In the genomic region with DNA sequence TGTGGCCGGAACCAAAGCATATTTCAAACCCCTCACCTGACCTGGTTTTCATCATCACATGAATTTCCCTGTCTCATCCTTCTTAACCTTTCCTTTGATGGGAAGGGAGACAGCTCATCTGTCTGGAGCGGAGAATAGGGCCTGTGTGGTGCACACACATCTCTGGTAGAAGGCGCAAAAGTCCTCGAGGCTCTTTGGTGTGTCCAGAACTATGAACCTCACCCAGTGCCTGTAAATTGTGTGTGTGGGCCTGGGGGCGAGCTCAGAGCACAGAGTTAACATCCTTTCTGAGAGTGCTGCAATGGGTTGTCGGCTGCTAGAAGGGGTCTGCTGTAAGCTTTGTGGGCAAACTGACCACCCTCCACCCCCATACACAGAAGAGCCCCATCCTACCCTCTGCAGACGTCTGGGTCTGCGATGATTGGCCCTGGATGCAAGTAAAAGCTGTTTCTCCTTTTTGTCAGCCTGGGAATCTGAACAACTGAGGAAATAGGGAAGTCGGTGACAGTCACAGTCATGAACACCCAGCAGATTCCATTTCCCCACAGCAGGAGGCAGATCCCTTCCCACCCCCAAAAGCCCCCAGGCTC, we compare ENCODE assay signal across 9 cellular contexts. TPM values are rescaled to one million over a fixed set of nuclear protein-coding genes. Genes with fewer than 3 reads are reported as not detected.
A peak's percentile ranks its signal among the peaks of the same experiment; 100 is the strongest.
DNase-seq lines count a peak whose midpoint lies in the region; ATAC-seq, FAIRE-seq and TF ChIP-seq lines count a peak whose summit lies in the region.
"Had no signal": no experiment of that assay in that cellular context is flagged by ENCODE, and none has a peak within 500 bp of the region (broad histone marks: within the 10 kb centered on the region; RNA-seq: fewer than 3 reads in every experiment).

No MANE protein-coding gene starts in this region.

- H2AFZ ChIP-seq in astrocyte (ENCODE audit: low read depth, low read length), result peak overlapping the region; percentile 87

- intact Hi-C loops in Right ventricle myocardium superior (cut with DNase I) (no loop called here), right cardiac atrium (cut with DNase I) (no loop called here), left lung (cut with DNase I) (no loop called here)

- DNase-seq in Right ventricle myocardium superior, result no peak
- no peak for DNase-seq in right cardiac atrium
- no peak for DNase-seq in astrocyte (ENCODE audit: low read depth)
- DNase-seq in left lung, result no peak
- no peak for DNase-seq in upper lobe of left lung
- DNase-seq in DMS114 treated with DMSO at 0.1 percent for 48 hours (lab: John Stamatoyannopoulos, UW; ENCODE audit: unreplicated experiment), result no peak
- no peak for DNase-seq in NCI-H146 (lab: John Stamatoyannopoulos, UW)

- H4K20me1 ChIP-seq in astrocyte (ENCODE audit: insufficient read depth, low read length), result no peaks in the 10 kb centered on the region

- no peaks in the 10 kb centered on the region for H3K9me3 Mint-ChIP-seq in astrocyte (ENCODE audit: unreplicated experiment)

- no peaks in the 10 kb centered on the region for H3K27me3 Mint-ChIP-seq in astrocyte (ENCODE audit: low read depth, unreplicated experiment)

- TF ChIP-seq EP300 in upper lobe of left lung (IDR thresholded peaks at IDR 0.05), result no peak

- peak overlapping the region; percentile 87 for H3K4me2 ChIP-seq in astrocyte (ENCODE audit: low read length)

- TF ChIP-seq CTCF in astrocyte (IDR thresholded peaks at IDR 0.05; ENCODE audit: insufficient read depth, low read depth, low read length) (no peak), left lung (IDR thresholded peaks at IDR 0.05) (no peak), upper lobe of left lung (IDR thresholded peaks at IDR 0.05) (no peak)

- H3K79me2 ChIP-seq in astrocyte (ENCODE audit: insufficient read depth, low read length), result no peaks in the 10 kb centered on the region

- peak overlapping the region; percentile 87 for H3K4me3 Mint-ChIP-seq in astrocyte (ENCODE audit: unreplicated experiment)

- peaks cover 2% of the 10 kb centered on the region for H3K4me1 ChIP-seq in right cardiac atrium (ENCODE audit: control insufficient read depth, insufficient read depth, low read length)
- peaks cover 48% of the 10 kb centered on the region for H3K4me1 ChIP-seq in astrocyte (ENCODE audit: insufficient read depth, low read length)
- peaks cover 5 to 51% of the 10 kb centered on the region in 2 donors for H3K4me1 ChIP-seq in left lung
- H3K4me1 ChIP-seq in upper lobe of left lung, result peaks cover 12 to 25% (median 16%) of the 10 kb centered on the region in 4 donors

- no peak for TF ChIP-seq POLR2A in upper lobe of left lung (IDR thresholded peaks at IDR 0.05)

- no peaks in the 10 kb centered on the region for H3K36me3 ChIP-seq in astrocyte (ENCODE audit: insufficient read depth, low read length)
- no peaks in the 10 kb centered on the region for H3K36me3 ChIP-seq in left lung
- H3K36me3 ChIP-seq in upper lobe of left lung, result no peaks in the 10 kb centered on the region

- peaks cover 42% of the 10 kb centered on the region for H3K4me1 Mint-ChIP-seq in astrocyte (ENCODE audit: low read depth, unreplicated experiment)

- no peak overlapping the region for H3K4me3 ChIP-seq in right cardiac atrium (ENCODE audit: low read length)
- peak overlapping the region; percentile 59 for H3K4me3 ChIP-seq in astrocyte (ENCODE audit: insufficient read depth, low read depth, low read length)
- H3K4me3 ChIP-seq in left lung, result peak overlapping the region; percentile 49 to 65
- H3K4me3 ChIP-seq in upper lobe of left lung, result peak overlapping the region in 3 of 4 donors; percentile 54 to 59 (median 58)

- peak; percentile 30 for ATAC-seq in Right ventricle myocardium superior (ENCODE audit: poor library complexity)
- no peak for ATAC-seq in right cardiac atrium
- ATAC-seq in left lung, result peak; percentile 13
- ATAC-seq in upper lobe of left lung (ENCODE audit: low FRiP score in 2 of 2), result peak; percentile 16 to 51
- no peak for ATAC-seq in HG02642 (IDR thresholded peaks at IDR 0.05; ENCODE audit: poor library complexity, unreplicated experiment)

- H3K27me3 ChIP-seq in right cardiac atrium (ENCODE audit: control insufficient read depth, insufficient read depth) (no peaks in the 10 kb centered on the region), astrocyte (ENCODE audit: insufficient read depth, low read length) (no peaks in the 10 kb centered on the region), left lung (peaks cover 0 to 32% of the 10 kb centered on the region in 2 donors), upper lobe of left lung (peaks cover 0 to 9% (median 3%) of the 10 kb centered on the region in 4 donors)

- peak overlapping the region; percentile 62 for H3K27ac Mint-ChIP-seq in astrocyte (ENCODE audit: unreplicated experiment)

- H3K36me3 Mint-ChIP-seq in astrocyte (ENCODE audit: low read depth, unreplicated experiment), result no peaks in the 10 kb centered on the region

- FAIRE-seq in astrocyte (lab: Jason Lieb, UNC), result no peak
- FAIRE-seq: islet of Langerhans had no signal

- H3K27ac ChIP-seq in right cardiac atrium (ENCODE audit: low read length) (no peak overlapping the region), astrocyte (ENCODE audit: low read depth, low read length) (no peak overlapping the region), left lung (peak overlapping the region; percentile 39 to 81), upper lobe of left lung (peak overlapping the region; percentile 5 to 82 (median 68))

- H3K9me3 ChIP-seq in right cardiac atrium (ENCODE audit: control insufficient read depth, low read length), result no peaks in the 10 kb centered on the region
- H3K9me3 ChIP-seq in astrocyte (ENCODE audit: insufficient read depth, low read depth, low read length), result no peaks in the 10 kb centered on the region
- H3K9me3 ChIP-seq in left lung, result no peaks in the 10 kb centered on the region
- no peaks in the 10 kb centered on the region for H3K9me3 ChIP-seq in upper lobe of left lung

- WGBS in right cardiac atrium, result 72% methylated on average over 9 of the region's 9 CpGs
- whole genome bisulfite sequencing in upper lobe of left lung, 2 donors, result 71 to 76% methylated on average over 9 of the region's 9 CpGs

- H3K9ac ChIP-seq in astrocyte (ENCODE audit: low read length), result peak overlapping the region; percentile 78

RNA-seq across cellular contexts. Expression of a gene that starts 0.7 kb away (rescaled TPM):
- total RNA-seq in Right ventricle myocardium superior, result 0.62 TPM
- 1 to 10 TPM in 3 of 4 donors, under 1 TPM in 1; 0.91 to 2.2 (median 1.7) TPM for total RNA-seq in right cardiac atrium
- polyA plus RNA-seq in right cardiac atrium, result 0.25 TPM
- total RNA-seq in astrocyte, result 9.9 and 13.8 TPM in 2 replicates
- 10 to 100 TPM in 1 of 2 donors, 1 to 10 TPM in 1; 7.6 to 21.8 TPM for total RNA-seq in left lung
- 10 to 100 TPM in 5 of 6 donors, 1 to 10 TPM in 1; 8.3 to 56.6 (median 21.3) TPM for total RNA-seq in upper lobe of left lung

RNA-seq across cellular contexts. Expression of a gene that starts 34.1 kb away (rescaled TPM):
- 0.89 TPM for total RNA-seq in Right ventricle myocardium superior
- total RNA-seq in right cardiac atrium, result under 1 TPM; 0.23 to 0.50 (median 0.24) TPM
- 0.02 TPM for polyA plus RNA-seq in right cardiac atrium
- 5.1 and 5.5 TPM in 2 replicates for total RNA-seq in astrocyte
- total RNA-seq in left lung, result 1 to 10 TPM; 1.7 to 3.9 TPM
- 10 to 100 TPM in 1 of 6 donors, 1 to 10 TPM in 5; 2.3 to 13.5 (median 7.4) TPM for total RNA-seq in upper lobe of left lung

RNA-seq across cellular contexts. Expression of a gene that starts 44.1 kb away (rescaled TPM):
- not detected for total RNA-seq in Right ventricle myocardium superior
- total RNA-seq in right cardiac atrium, result under 1 TPM in 1 of 4 donors, not detected in 3; 0.26 TPM
- polyA plus RNA-seq in right cardiac atrium, result not detected
- not detected in 2 replicates for total RNA-seq in astrocyte
- total RNA-seq in left lung, result not detected
- not detected for total RNA-seq in upper lobe of left lung

Comparison
In these comparisons a context has a peak if more than half of its experiments do, and no peak if none do; other contexts are left out.
1. ATAC-seq: peak in Right ventricle myocardium superior (single experiment), left lung (single experiment) and upper lobe of left lung (2 of 2); none in right cardiac atrium (0 of 2) and HG02642 (single experiment).
2. H3K27ac ChIP-seq: peak in left lung (2 of 2) and upper lobe of left lung (4 of 4); none in right cardiac atrium (single experiment) and astrocyte (single experiment).